1 cellular context compared by ENCODE assay signal in genomic region chr10:78302989-78303854, GRCh38.
TF ChIP-seq lines count a peak whose summit lies in the region.

No MANE protein-coding gene starts in this region.

TF ChIP-seq in HepG2, 621 proteins besides CTCF, POLR2A, EP300 and RAD21 (continued from another document and continues in another):
- TF ChIP-seq PHF8 (CRISPR knock-in tag; IDR thresholded peaks at IDR 0.05) (peak; percentile 67), ARNTL (CRISPR knock-in tag; IDR thresholded peaks at IDR 0.05) (peak; percentile 57; the same call in 1 of the 2 replicates), MAX (IDR thresholded peaks at IDR 0.05) (peak; percentile 23), BRCA1 (CRISPR knock-in tag; IDR thresholded peaks at IDR 0.05) (0 out of 2 replicates have a peak, but pooled peaks have one; percentile 65), MLX (CRISPR knock-in tag; IDR thresholded peaks at IDR 0.05) (no peak), ZFX (CRISPR knock-in tag; IDR thresholded peaks at IDR 0.05; ENCODE audit: low read depth) (peak; percentile 58), REST (IDR thresholded peaks at IDR 0.05; ENCODE audit: borderline replicate concordance in 1 of 2, low read depth in 1 of 2, low read length in 2 of 2) (no peak), TCF7L2 (IDR thresholded peaks at IDR 0.05; ENCODE audit: low read depth, low read length) (no peak), HOXA5 (CRISPR knock-in tag; IDR thresholded peaks at IDR 0.05) (peak; percentile 94; the same call in 1 of the 2 replicates), ZNF383 (CRISPR knock-in tag; IDR thresholded peaks at IDR 0.05; ENCODE audit: borderline replicate concordance) (no peak; the same call in 1 of the 2 replicates), NONO (IDR thresholded peaks at IDR 0.05) (no peak), NONO (CRISPR knock-in tag; conservative IDR thresholded peaks at IDR 0.05) (peak; percentile 96), RBFOX2 (IDR thresholded peaks at IDR 0.05; ENCODE audit: low read depth, low read length) (peak; percentile 76), TCF12 (IDR thresholded peaks at IDR 0.05) (no peak), TCF12 (CRISPR knock-in tag; IDR thresholded peaks at IDR 0.05) (peak; percentile 71; the same call in 1 of the 2 replicates), ZBED4 (CRISPR knock-in tag; IDR thresholded peaks at IDR 0.05; ENCODE audit: borderline replicate concordance) (peak; percentile 73; the same call in 1 of the 2 replicates), ZNF570 (CRISPR knock-in tag; IDR thresholded peaks at IDR 0.05; ENCODE audit: borderline replicate concordance) (no peak), ONECUT2 (CRISPR knock-in tag; IDR thresholded peaks at IDR 0.05) (peak; percentile 92), YEATS2 (CRISPR knock-in tag; IDR thresholded peaks at IDR 0.05; ENCODE audit: borderline replicate concordance) (peak; percentile 39), SOX6 (IDR thresholded peaks at IDR 0.05) (no peak), SOX6 (CRISPR knock-in tag; IDR thresholded peaks at IDR 0.05) (peak; percentile 65), ARID3A (IDR thresholded peaks at IDR 0.05; ENCODE audit: low read depth, low read length) (0 out of 2 replicates have a peak, but pooled peaks have one; percentile 8), ZNF737 (CRISPR knock-in tag; IDR thresholded peaks at IDR 0.05; ENCODE audit: borderline replicate concordance) (no peak), ZNF740 (CRISPR knock-in tag; IDR thresholded peaks at IDR 0.05) (no peak), CC2D1A (CRISPR knock-in tag; IDR thresholded peaks at IDR 0.05) (no peak), ZNF501 (CRISPR knock-in tag; IDR thresholded peaks at IDR 0.05) (0 out of 2 replicates have a peak, but pooled peaks have one; percentile 13), NR0B2 (CRISPR knock-in tag; IDR thresholded peaks at IDR 0.05) (0 out of 2 replicates have a peak, but pooled peaks have one; percentile 2), ADNP (CRISPR knock-in tag; IDR thresholded peaks at IDR 0.05) (no peak), SP5 (CRISPR knock-in tag; IDR thresholded peaks at IDR 0.05; ENCODE audit: borderline replicate concordance, low read depth) (peak; percentile 93), PRMT3 (CRISPR knock-in tag; IDR thresholded peaks at IDR 0.05; ENCODE audit: borderline replicate concordance, low read depth) (no peak), CBX1 (IDR thresholded peaks at IDR 0.05; ENCODE audit: low read depth) (peak; percentile 95), ZNF256 (CRISPR knock-in tag; conservative IDR thresholded peaks at IDR 0.05) (0 out of 2 replicates have a peak, but pooled peaks have one; percentile 62), SPEN (CRISPR knock-in tag; IDR thresholded peaks at IDR 0.05; ENCODE audit: low read depth) (peak; percentile 89), IRF1 (CRISPR knock-in tag; IDR thresholded peaks at IDR 0.05; ENCODE audit: low read depth) (no peak), PRDM15 (CRISPR knock-in tag; IDR thresholded peaks at IDR 0.05) (no peak; the same call in 1 of the 2 replicates), TBL1XR1 (IDR thresholded peaks at IDR 0.05; ENCODE audit: borderline replicate concordance, low read length, partially characterized antibody) (no peak), ETS1 (CRISPR knock-in tag; IDR thresholded peaks at IDR 0.05) (no peak), ZNF276 (CRISPR knock-in tag; IDR thresholded peaks at IDR 0.05; ENCODE audit: low read depth) (no peak), ZNF33B (CRISPR knock-in tag; IDR thresholded peaks at IDR 0.05) (no peak; the same call in 1 of the 2 replicates), ZNF234 (CRISPR knock-in tag; conservative IDR thresholded peaks at IDR 0.05) (0 out of 2 replicates have a peak, but pooled peaks have one; percentile 40), STAG1 (CRISPR knock-in tag; IDR thresholded peaks at IDR 0.05) (peak; percentile 68), ZNF136 (CRISPR knock-in tag; IDR thresholded peaks at IDR 0.05; ENCODE audit: low read depth) (no peak), ZNF644 (CRISPR knock-in tag; IDR thresholded peaks at IDR 0.05; ENCODE audit: low read depth) (no peak), ZNF101 (CRISPR knock-in tag; IDR thresholded peaks at IDR 0.05; ENCODE audit: borderline replicate concordance, low read depth) (no peak), SRSF1 (optimal IDR thresholded peaks at IDR 0.05; ENCODE audit: low read depth, low read length) (no peak), CREM (IDR thresholded peaks at IDR 0.05) (no peak), CREM (CRISPR knock-in tag; IDR thresholded peaks at IDR 0.05) (no peak)
